9 cellular contexts compared by ENCODE assay signal in genomic region chr10:78944658-78945333, GRCh38.
DNase-seq lines count a peak whose midpoint lies in the region; ATAC-seq and TF ChIP-seq lines count a peak whose summit lies in the region.
"Had no signal": no experiment of that assay in that cellular context is flagged by ENCODE, and none has a peak within 500 bp of the region (broad histone marks: within the 10 kb centered on the region; RNA-seq: fewer than 3 reads in every experiment).

No MANE protein-coding gene starts in this region.

- no peak overlapping the region for H3K4me3 ChIP-seq in SJCRH30
- H3K4me3 ChIP-seq in fibroblast of villous mesenchyme (ENCODE audit: low read depth, low read length) = no peak overlapping the region

- H3K9me3 Mint-ChIP-seq in osteocyte (ENCODE audit: unreplicated experiment) = no peaks in the 10 kb centered on the region

- peak; percentile 19 for TF ChIP-seq CTCF in AG09319 (IDR thresholded peaks at IDR 0.05; ENCODE audit: low read depth, low read length)
- no peak for TF ChIP-seq CTCF in fibroblast of villous mesenchyme (IDR thresholded peaks at IDR 0.05; ENCODE audit: insufficient read depth, low read depth, low read length)
- peak; percentile 26 for TF ChIP-seq CTCF in osteocyte (IDR thresholded peaks at IDR 0.05)

- H3K9me3 ChIP-seq in SJCRH30 (replicated peaks) = peaks cover 12% of the 10 kb centered on the region

- peak; percentile 92 for DNase-seq in AG09319 (ENCODE audit: extremely low read depth, low read depth)
- DNase-seq in SJCRH30 = peak; percentile 38 to 45
- peak; percentile 98 for DNase-seq in fibroblast of villous mesenchyme (ENCODE audit: low read depth)
- DNase-seq in osteocyte (ENCODE audit: extremely low spot score, unreplicated experiment) = peak; percentile 87
- no peak for DNase-seq in SK-N-DZ (ENCODE audit: low spot score)
- no peak for DNase-seq in D341Med (ENCODE audit: low spot score)
- no peak for DNase-seq in NCI-H69 (lab: John Stamatoyannopoulos, UW)

- peaks cover 46% of the 10 kb centered on the region for H3K4me1 ChIP-seq in SJCRH30

- H3K36me3 Mint-ChIP-seq in osteocyte (ENCODE audit: unreplicated experiment) = no peaks in the 10 kb centered on the region

- 0 out of 2 replicates have a peak overlapping the region, but pooled peaks have one; percentile 22 for H3K27ac ChIP-seq in SJCRH30

- no peaks in the 10 kb centered on the region for H3K27me3 Mint-ChIP-seq in osteocyte (ENCODE audit: unreplicated experiment)
- H3K27me3 Mint-ChIP-seq: activated naive CD8-positive, alpha-beta T cell had no signal

- ATAC-seq in GM19463 (IDR thresholded peaks at IDR 0.05; ENCODE audit: unreplicated experiment) = no peak

- H3K4me1 Mint-ChIP-seq in osteocyte (ENCODE audit: unreplicated experiment) = peaks cover 57% of the 10 kb centered on the region

- H3K4me3 Mint-ChIP-seq in osteocyte (ENCODE audit: unreplicated experiment) = no peak overlapping the region
- H3K4me3 Mint-ChIP-seq: activated naive CD8-positive, alpha-beta T cell had no signal

- no peaks in the 10 kb centered on the region for H3K36me3 ChIP-seq in SJCRH30

- H3K27ac Mint-ChIP-seq in osteocyte (ENCODE audit: unreplicated experiment) = peak overlapping the region; percentile 97
- H3K27ac Mint-ChIP-seq: activated naive CD8-positive, alpha-beta T cell had no signal

- no peaks in the 10 kb centered on the region for H3K27me3 ChIP-seq in SJCRH30

Comparison
In these comparisons a context has a peak if more than half of its experiments do, and no peak if none do; other contexts are left out.
1. DNase-seq: peak in AG09319 (single experiment), SJCRH30 (2 of 2), fibroblast of villous mesenchyme (single experiment) and osteocyte (single experiment); none in SK-N-DZ (single experiment), D341Med (single experiment) and NCI-H69 (single experiment).